9 cellular contexts compared by ENCODE assay signal in genomic region chr4:124710911-124711310, GRCh38. TPM values are rescaled to one million over a fixed set of nuclear protein-coding genes. Genes with fewer than 3 reads are reported as not detected.
A peak's percentile ranks its signal among the peaks of the same experiment; 100 is the strongest.
DNase-seq lines count a peak whose midpoint lies in the region; ATAC-seq and TF ChIP-seq lines count a peak whose summit lies in the region.
"Had no signal": no experiment of that assay in that cellular context is flagged by ENCODE, and none has a peak within 500 bp of the region (broad histone marks: within the 10 kb centered on the region; RNA-seq: fewer than 3 reads in every experiment).

No MANE protein-coding gene starts in this region.

- H3K9me3 Mint-ChIP-seq in activated T-cell treated with anti-CD3 and anti-CD28 coated beads, Interleukin-2, amount 50 U/mL, for 72 hours: no peaks in the 10 kb centered on the region
- H3K9me3 Mint-ChIP-seq in glutamatergic neuron (ENCODE audit: unreplicated experiment): peaks cover 7% of the 10 kb centered on the region
- H3K9me3 Mint-ChIP-seq: nephron had no signal

- H3K4me3 ChIP-seq in H7 (ENCODE audit: insufficient read depth, low read depth, low read length) (peak overlapping the region; percentile 86; the same call in 1 of the 2 replicates), skin epidermis (peak overlapping the region; percentile 61 to 97 (median 83))

- no peaks in the 10 kb centered on the region; the same call in none of the 2 replicates for H3K36me3 ChIP-seq in H7 (replicated peaks; ENCODE audit: control insufficient read depth, insufficient read depth, low read length)

- peak overlapping the region in 11 of 21 experiments; percentile 1 to 99 (median 96) for H3K27ac ChIP-seq in skin epidermis

- H3K4me1 Mint-ChIP-seq in activated T-cell treated with anti-CD3 and anti-CD28 coated beads, Interleukin-2, amount 50 U/mL, for 72 hours (ENCODE audit: low read depth): peaks cover 16% of the 10 kb centered on the region
- peaks cover 27% of the 10 kb centered on the region for H3K4me1 Mint-ChIP-seq in glutamatergic neuron (ENCODE audit: low read depth, unreplicated experiment)

- H3K27me3 Mint-ChIP-seq in activated T-cell treated with anti-CD3 and anti-CD28 coated beads, Interleukin-2, amount 50 U/mL, for 72 hours (ENCODE audit: low read depth): no peaks in the 10 kb centered on the region
- peaks cover 4% of the 10 kb centered on the region for H3K27me3 Mint-ChIP-seq in glutamatergic neuron (ENCODE audit: unreplicated experiment)

- no peak for ATAC-seq in activated T-cell treated with anti-CD3 and anti-CD28 coated beads, Interleukin-2, amount 50 U/mL, for 72 hours (replicated peaks in 1 of 2)

- DNase-seq in H7: no peak
- peak; percentile 76 for DNase-seq in RKO (ENCODE audit: low spot score)
- DNase-seq in globus pallidus (ENCODE audit: low spot score): peak; percentile 26
- no peak for DNase-seq in activated T-cell treated with anti-CD3 and anti-CD28 coated beads, Interleukin-2, amount 50 U/mL, for 72 hours
- no peak for DNase-seq in glutamatergic neuron
- DNase-seq in UCSD-AML1 (lab: John Stamatoyannopoulos, UW; ENCODE audit: unreplicated experiment): no peak
- no peak for DNase-seq in NCI-H2196 treated with DMSO at 0.1 percent for 48 hours (lab: John Stamatoyannopoulos, UW; ENCODE audit: unreplicated experiment)

- H3K27ac Mint-ChIP-seq in activated T-cell treated with anti-CD3 and anti-CD28 coated beads, Interleukin-2, amount 50 U/mL, for 72 hours: no peak overlapping the region
- no peak overlapping the region for H3K27ac Mint-ChIP-seq in glutamatergic neuron (ENCODE audit: unreplicated experiment)
- H3K27ac Mint-ChIP-seq: nephron had no signal

- no peak for TF ChIP-seq CTCF in glutamatergic neuron (IDR thresholded peaks at IDR 0.05; ENCODE audit: partially characterized antibody, unreplicated experiment)

- H3K27me3 ChIP-seq in H7 (ENCODE audit: control insufficient read depth, insufficient read depth, low read length): no peaks in the 10 kb centered on the region

- H3K4me3 Mint-ChIP-seq in activated T-cell treated with anti-CD3 and anti-CD28 coated beads, Interleukin-2, amount 50 U/mL, for 72 hours: no peak overlapping the region
- H3K4me3 Mint-ChIP-seq in glutamatergic neuron (ENCODE audit: unreplicated experiment): no peak overlapping the region
- H3K4me3 Mint-ChIP-seq: nephron had no signal

- no peaks in the 10 kb centered on the region for H3K36me3 Mint-ChIP-seq in activated T-cell treated with anti-CD3 and anti-CD28 coated beads, Interleukin-2, amount 50 U/mL, for 72 hours (ENCODE audit: insufficient read depth in 2 of 2)
- no peaks in the 10 kb centered on the region for H3K36me3 Mint-ChIP-seq in glutamatergic neuron (ENCODE audit: unreplicated experiment)

RNA-seq across cellular contexts. Expression of gene ANKRD50, which starts 1.6 kb away (rescaled TPM):
- 9.9 and 14.4 TPM in 2 replicates for total RNA-seq in H7 (2014; rRNA removed; shearing (Covaris generic))
- 1 to 10 TPM in 1 of 2 donors, under 1 TPM in 1; 0.76 to 1.0 TPM for total RNA-seq in activated T-cell treated with anti-CD3 and anti-CD28 coated beads, Interleukin-2, amount 50 U/mL, for 72 hours
- total RNA-seq in glutamatergic neuron (ENCODE audit: unreplicated experiment): 58.9 TPM

Comparison
In these comparisons a context has a peak if more than half of its experiments do, and no peak if none do; other contexts are left out.
1. DNase-seq: peak in RKO (single experiment) and globus pallidus (single experiment); none in H7 (single experiment), activated T-cell treated with anti-CD3 and anti-CD28 coated beads, Interleukin-2, amount 50 U/mL, for 72 hours (0 of 2), glutamatergic neuron (single experiment), UCSD-AML1 (single experiment) and NCI-H2196 treated with DMSO at 0.1 percent for 48 hours (single experiment).